In the genomic region with DNA sequence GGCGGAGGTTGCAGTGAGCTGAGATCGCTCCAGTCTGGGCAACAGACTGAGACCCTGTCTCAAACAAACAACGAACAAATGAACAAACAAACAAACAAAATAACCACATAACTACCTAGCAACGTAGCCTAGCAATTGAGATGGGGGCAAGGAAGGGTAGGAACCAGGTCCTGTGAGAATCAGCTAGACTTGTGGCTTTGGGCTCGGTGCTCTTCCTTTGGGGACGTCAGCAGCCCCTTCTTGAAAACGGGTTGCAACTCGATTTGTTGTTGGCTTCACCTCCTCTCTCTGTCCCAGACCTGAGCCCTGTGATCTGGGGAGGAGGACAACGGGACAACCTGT, we compare ENCODE assay signal across 12 cellular contexts.
DNase-seq lines count a peak whose midpoint lies in the region; ATAC-seq, FAIRE-seq and TF ChIP-seq lines count a peak whose summit lies in the region.
"Had no signal": no experiment of that assay in that cellular context is flagged by ENCODE, and none has a peak within 500 bp of the region (broad histone marks: within the 10 kb centered on the region; RNA-seq: fewer than 3 reads in every experiment).

No MANE protein-coding gene starts in this region.

- no peak overlapping the region for H4K5ac ChIP-seq in mesendoderm (ENCODE audit: low read length)

- no CpG with 5 or more reads among the region's 9 CpGs for WGBS in mesendoderm (ENCODE audit: extremely low coverage, insufficient coverage, low lambda C conversion rate)
- WGBS in suprapubic skin, result 51% methylated on average over 9 of the region's 9 CpGs
- WGBS in ovary, 3 donors, result 40 to 46% (median 46%) methylated on average over 9 of the region's 9 CpGs

- H3K36me3 ChIP-seq in astrocyte (ENCODE audit: insufficient read depth, low read length) (peaks cover 11% of the 10 kb centered on the region), mesendoderm (ENCODE audit: control insufficient read depth, insufficient read depth, low read length) (peaks cover 3% of the 10 kb centered on the region), suprapubic skin (peaks cover 3% of the 10 kb centered on the region), ovary (no peaks in the 10 kb centered on the region)

- H3K79me2 ChIP-seq in astrocyte (ENCODE audit: insufficient read depth, low read length) (peaks cover 8% of the 10 kb centered on the region), mesendoderm (ENCODE audit: control insufficient read depth, insufficient read depth, low read length) (no peaks in the 10 kb centered on the region)

- H3K4me2 ChIP-seq in astrocyte (ENCODE audit: low read length), result peak overlapping the region; percentile 48
- no peak overlapping the region for H3K4me2 ChIP-seq in mesendoderm (ENCODE audit: low read length)

- H4K20me1 ChIP-seq in astrocyte (ENCODE audit: insufficient read depth, low read length), result peaks cover 12% of the 10 kb centered on the region

- H3K4me1 ChIP-seq in astrocyte (ENCODE audit: insufficient read depth, low read length) (peaks cover 50% of the 10 kb centered on the region), mesendoderm (ENCODE audit: control insufficient read depth, low read depth, low read length) (no peaks in the 10 kb centered on the region), suprapubic skin (peaks cover 35% of the 10 kb centered on the region), ovary (ENCODE audit: insufficient read depth) (peaks cover 13% of the 10 kb centered on the region)

- no peak overlapping the region for H2AK5ac ChIP-seq in mesendoderm (ENCODE audit: low read length)

- H3K9me3 ChIP-seq in astrocyte (ENCODE audit: insufficient read depth, low read depth, low read length) (no peaks in the 10 kb centered on the region), suprapubic skin (no peaks in the 10 kb centered on the region), ovary (no peaks in the 10 kb centered on the region)

- no peak overlapping the region for H2BK5ac ChIP-seq in mesendoderm (ENCODE audit: low read length)

- no peak for FAIRE-seq in astrocyte (lab: Jason Lieb, UNC)
- FAIRE-seq: urothelium cell line had no signal

- H3K27ac Mint-ChIP-seq in HFFc6 (peak overlapping the region; percentile 94), astrocyte (ENCODE audit: unreplicated experiment) (peak overlapping the region; percentile 94)
- H3K27ac Mint-ChIP-seq: activated naive CD8-positive, alpha-beta T cell treated with anti-CD3 and anti-CD28 coated beads for 36 hours; natural killer cell had no signal

- no peak overlapping the region for H3K23ac ChIP-seq in mesendoderm (ENCODE audit: low read length)

- H3K36me3 Mint-ChIP-seq in HFFc6 (ENCODE audit: low read depth) (peaks cover 61% of the 10 kb centered on the region), astrocyte (ENCODE audit: low read depth, unreplicated experiment) (peaks cover 30% of the 10 kb centered on the region)

- peaks cover 4% of the 10 kb centered on the region for H3K79me1 ChIP-seq in mesendoderm (ENCODE audit: low read length)

- no peak overlapping the region for H3K18ac ChIP-seq in mesendoderm (ENCODE audit: low read length)

- H3K9ac ChIP-seq in astrocyte (ENCODE audit: low read length) (peak overlapping the region; percentile 74), mesendoderm (ENCODE audit: low read length) (no peak overlapping the region)

- ATAC-seq in GM19397 (IDR thresholded peaks at IDR 0.05; ENCODE audit: unreplicated experiment), result no peak
- ATAC-seq: natural killer cell had no signal

- H2BK15ac ChIP-seq in mesendoderm (replicated peaks; ENCODE audit: low read depth), result no peak overlapping the region

- H3K4ac ChIP-seq in mesendoderm (ENCODE audit: low read depth, low read length), result no peak overlapping the region

- no peak overlapping the region for H4K8ac ChIP-seq in mesendoderm (ENCODE audit: low read depth, low read length)

- peak overlapping the region; percentile 64 for H3K56ac ChIP-seq in mesendoderm (ENCODE audit: low read length)

- peak overlapping the region; percentile 74; the same call in 1 of the 2 replicates for H3K4me3 Mint-ChIP-seq in HFFc6
- no peak overlapping the region for H3K4me3 Mint-ChIP-seq in astrocyte (ENCODE audit: unreplicated experiment)
- H3K4me3 Mint-ChIP-seq: activated naive CD8-positive, alpha-beta T cell treated with anti-CD3 and anti-CD28 coated beads for 36 hours; natural killer cell had no signal

- H3K4me3 ChIP-seq in astrocyte (ENCODE audit: insufficient read depth, low read depth, low read length) (no peak overlapping the region), mesendoderm (ENCODE audit: low read length) (no peak overlapping the region), suprapubic skin (no peak overlapping the region), ovary (no peak overlapping the region)

- no peak for TF ChIP-seq CTCF in HFFc6 (IDR thresholded peaks at IDR 0.05)
- no peak for TF ChIP-seq CTCF in astrocyte (IDR thresholded peaks at IDR 0.05; ENCODE audit: insufficient read depth, low read depth, low read length)
- no peak for TF ChIP-seq CTCF in suprapubic skin (IDR thresholded peaks at IDR 0.05)
- no peak for TF ChIP-seq CTCF in ovary (IDR thresholded peaks at IDR 0.05)

- no peak overlapping the region for H2BK120ac ChIP-seq in mesendoderm (ENCODE audit: low read depth, low read length)

- no peak for TF ChIP-seq EP300 in suprapubic skin (IDR thresholded peaks at IDR 0.05)
- TF ChIP-seq EP300 in ovary (IDR thresholded peaks at IDR 0.05), result no peak

- DNase-seq in HFFc6 (no peak), astrocyte (ENCODE audit: low read depth) (no peak), mesendoderm (no peak), suprapubic skin (ENCODE audit: low spot score in 2 of 2) (no peak), activated gamma-delta T cell treated with Interleukin-2 at 50 U/mL for 16 hours (no peak), ovary (no peak), occipital lobe (lab: John Stamatoyannopoulos, UW) (no peak)
- DNase-seq: activated naive CD8-positive, alpha-beta T cell treated with anti-CD3 and anti-CD28 coated beads for 36 hours; natural killer cell; NCI-H1092 treated with DMSO at 0.1 percent for 48 hours had no signal

- H3K27ac ChIP-seq in astrocyte (ENCODE audit: low read depth, low read length), result peak overlapping the region; percentile 88
- H3K27ac ChIP-seq in mesendoderm (ENCODE audit: low read depth, low read length), result no peak overlapping the region
- H3K27ac ChIP-seq in suprapubic skin, result peak overlapping the region; percentile 55
- peak overlapping the region in 1 of 2 donors; percentile 62 for H3K27ac ChIP-seq in ovary

- no peaks in the 10 kb centered on the region for H3K9me3 Mint-ChIP-seq in HFFc6
- no peaks in the 10 kb centered on the region for H3K9me3 Mint-ChIP-seq in astrocyte (ENCODE audit: unreplicated experiment)
- H3K9me3 Mint-ChIP-seq: activated naive CD8-positive, alpha-beta T cell treated with anti-CD3 and anti-CD28 coated beads for 36 hours; natural killer cell had no signal

- TF ChIP-seq POLR2A in suprapubic skin (IDR thresholded peaks at IDR 0.05) (no peak), ovary (IDR thresholded peaks at IDR 0.05) (no peak)

- no peak overlapping the region for H2AFZ ChIP-seq in astrocyte (ENCODE audit: low read depth, low read length)

- H3K27me3 Mint-ChIP-seq in HFFc6 (ENCODE audit: insufficient read depth) (no peaks in the 10 kb centered on the region; the same call in 1 of the 2 replicates), astrocyte (ENCODE audit: low read depth, unreplicated experiment) (no peaks in the 10 kb centered on the region)
- H3K27me3 Mint-ChIP-seq: activated naive CD8-positive, alpha-beta T cell treated with anti-CD3 and anti-CD28 coated beads for 36 hours had no signal

- H3K4me1 Mint-ChIP-seq in HFFc6 (ENCODE audit: low read depth), result peaks cover 93% of the 10 kb centered on the region
- H3K4me1 Mint-ChIP-seq in astrocyte (ENCODE audit: low read depth, unreplicated experiment), result peaks cover 36% of the 10 kb centered on the region

- intact Hi-C loops in ovary (cut with DNase I), result loop anchor here in 1 of 4 donors (5.0 to 10.0 kb wide), 2 partner anchors 69 to 103 kb away; no protein-coding TSS in a partner anchor

- H3K27me3 ChIP-seq in astrocyte (ENCODE audit: insufficient read depth, low read length) (no peaks in the 10 kb centered on the region), mesendoderm (ENCODE audit: insufficient read depth, low read length, poor library complexity) (no peaks in the 10 kb centered on the region), suprapubic skin (no peaks in the 10 kb centered on the region), ovary (no peaks in the 10 kb centered on the region)
